ENCODE assay signal across 19 cellular contexts in genomic region chr18:40855661-40856060, GRCh38.
DNase-seq lines count a peak whose midpoint lies in the region; ATAC-seq and TF ChIP-seq lines count a peak whose summit lies in the region.
"Had no signal": no experiment of that assay in that cellular context is flagged by ENCODE, and none has a peak within 500 bp of the region (broad histone marks: within the 10 kb centered on the region; RNA-seq: fewer than 3 reads in every experiment).

No MANE protein-coding gene starts in this region.

- H3F3A ChIP-seq in GM23338 (replicated peaks; ENCODE audit: low read depth) (no peaks in the 10 kb centered on the region), neural cell (ENCODE audit: insufficient read depth, low read length, poor library complexity, severe bottlenecking) (no peaks in the 10 kb centered on the region)

- ATAC-seq in GM23338 = no peak
- ATAC-seq: K562 had no signal

- H3K27ac ChIP-seq in GM23338 (ENCODE audit: low read depth) (no peak overlapping the region), WERI-Rb-1 (no peak overlapping the region; the same call in 1 of the 2 replicates), neural cell (ENCODE audit: low read length) (peak overlapping the region; percentile 19)

- H4K20me1 ChIP-seq in GM23338 (replicated peaks; ENCODE audit: insufficient read depth) (no peaks in the 10 kb centered on the region), neural cell (ENCODE audit: insufficient read depth) (no peaks in the 10 kb centered on the region)

- TF ChIP-seq CTCF in GM23338 (conservative IDR thresholded peaks at IDR 0.05; ENCODE audit: low read depth in 2 of 2) (no peak), WERI-Rb-1 (IDR thresholded peaks at IDR 0.05; ENCODE audit: low read depth, low read length) (no peak), neural cell (IDR thresholded peaks at IDR 0.05; ENCODE audit: poor library complexity, severe bottlenecking) (no peak), GM13977 (IDR thresholded peaks at IDR 0.05; ENCODE audit: extremely low read depth, insufficient read depth, missing control alignments) (no peak)

- H3K79me2 ChIP-seq in GM23338 (replicated peaks; ENCODE audit: insufficient read depth) (no peaks in the 10 kb centered on the region), neural cell (replicated peaks; ENCODE audit: insufficient read depth, low read length) (no peaks in the 10 kb centered on the region)

- H3K4me3 Mint-ChIP-seq in GM23338 = no peak overlapping the region
- H3K4me3 Mint-ChIP-seq: CD4-positive, CD25-positive, alpha-beta regulatory T cell; CD8-positive, alpha-beta memory T cell had no signal

- H3K4me2 ChIP-seq in GM23338 (no peak overlapping the region), neural cell (ENCODE audit: low read length) (no peak overlapping the region)

- no peaks in the 10 kb centered on the region for H3K9me3 ChIP-seq in WERI-Rb-1 (ENCODE audit: severe bottlenecking)
- H3K9me3 ChIP-seq in neural cell (ENCODE audit: low read length) = no peaks in the 10 kb centered on the region
- H3K9me3 ChIP-seq: BE2C, HAP-1 had no signal

- in situ Hi-C loops in GM13977 (cut with MboI; ENCODE audit: low pct_unique_long_range_greater_than_20kb, low sequenced_read_pairs, unreplicated experiment) = no loop called here
- in situ Hi-C loops in G401 (cut with HindIII; ENCODE audit: low sequenced_read_pairs) = no loop called here

- peaks cover 32% of the 10 kb centered on the region for H3K4me1 Mint-ChIP-seq in GM23338
- H3K4me1 Mint-ChIP-seq: CD4-positive, CD25-positive, alpha-beta regulatory T cell; CD8-positive, alpha-beta memory T cell had no signal

- H3K9me3 Mint-ChIP-seq in GM23338 = no peaks in the 10 kb centered on the region; the same call in 2 of the 3 replicates

- no peaks in the 10 kb centered on the region for H3K27me3 ChIP-seq in GM23338 (ENCODE audit: insufficient read depth)
- H3K27me3 ChIP-seq in WERI-Rb-1 (ENCODE audit: insufficient read depth, low read depth, severe bottlenecking) = no peaks in the 10 kb centered on the region
- H3K27me3 ChIP-seq in neural cell (ENCODE audit: insufficient read depth, low read depth, low read length) = no peaks in the 10 kb centered on the region
- H3K27me3 ChIP-seq: BE2C had no signal

- no peak overlapping the region; the same call in 1 of the 2 replicates for H3K27ac Mint-ChIP-seq in GM23338
- H3K27ac Mint-ChIP-seq: CD4-positive, CD25-positive, alpha-beta regulatory T cell had no signal

- peak overlapping the region; percentile 72; the same call in 1 of the 2 replicates for H2AFZ ChIP-seq in GM23338
- no peak overlapping the region for H2AFZ ChIP-seq in neural cell (ENCODE audit: low read depth, low read length)

- H3K4me3 ChIP-seq in GM23338 = no peak overlapping the region
- no peak overlapping the region for H3K4me3 ChIP-seq in WERI-Rb-1 (ENCODE audit: low read depth, low read length)
- no peak overlapping the region for H3K4me3 ChIP-seq in neural cell (ENCODE audit: low read length)
- H3K4me3 ChIP-seq: HAP-1, K562 had no signal

- H3K4me1 ChIP-seq in GM23338 (ENCODE audit: insufficient read depth) = peaks cover 20% of the 10 kb centered on the region; the same call in 1 of the 2 replicates
- H3K4me1 ChIP-seq: BE2C had no signal

- H3K36me3 Mint-ChIP-seq in GM23338 (ENCODE audit: low read depth) = no peaks in the 10 kb centered on the region
- H3K36me3 Mint-ChIP-seq: CD4-positive, CD25-positive, alpha-beta regulatory T cell; CD8-positive, alpha-beta memory T cell had no signal

- no peak for TF ChIP-seq RAD21 in neural cell (conservative IDR thresholded peaks at IDR 0.05)

- H3K36me3 ChIP-seq in GM23338 (ENCODE audit: insufficient read depth) = no peaks in the 10 kb centered on the region
- H3K36me3 ChIP-seq in WERI-Rb-1 = no peaks in the 10 kb centered on the region
- H3K36me3 ChIP-seq in neural cell (ENCODE audit: insufficient read depth, low read length) = no peaks in the 10 kb centered on the region
- H3K36me3 ChIP-seq: BE2C, HAP-1 had no signal

- DNase-seq in D341Med (ENCODE audit: low spot score) (peak; percentile 44), GM23338 (ENCODE audit: low spot score) (no peak), WERI-Rb-1 (peak; percentile 30), GM13977 (ENCODE audit: low spot score) (no peak), islet precursor cell (no peak), G401 (ENCODE audit: low spot score) (no peak), mesenteric fat pad (ENCODE audit: low spot score) (no peak)
- DNase-seq: BE2C; C1 segment of cervical spinal cord; CD4-positive, CD25-positive, alpha-beta regulatory T cell; CD8-positive, alpha-beta memory T cell; COR-L47; DMS153; DMS79; GF-D8; IMR-90 had no signal

- H3K27me3 Mint-ChIP-seq in GM23338 (ENCODE audit: insufficient read depth, low read depth, poor library complexity) = peaks cover 5% of the 10 kb centered on the region
- H3K27me3 Mint-ChIP-seq: CD4-positive, CD25-positive, alpha-beta regulatory T cell; CD8-positive, alpha-beta memory T cell had no signal

- TF ChIP-seq EP300 in neural cell (conservative IDR thresholded peaks at IDR 0.05; ENCODE audit: poor library complexity, severe bottlenecking) = peak; percentile 38

- H3K9ac ChIP-seq in neural cell (ENCODE audit: low read length) = no peak overlapping the region

- peaks cover 5% of the 10 kb centered on the region; the same call in 1 of the 2 replicates for H3K9me2 ChIP-seq in GM23338 (ENCODE audit: insufficient read depth)
- H3K9me2 ChIP-seq in neural cell (ENCODE audit: insufficient read depth, low read length) = no peaks in the 10 kb centered on the region

TF ChIP-seq in GM23338, 12 proteins besides CTCF, POLR2A, EP300 and RAD21 (continues in another document):
- TF ChIP-seq JUNB (IDR thresholded peaks at IDR 0.05; ENCODE audit: unreplicated experiment) = no peak
- no peak for TF ChIP-seq STAT1 (IDR thresholded peaks at IDR 0.05; ENCODE audit: unreplicated experiment)
- TF ChIP-seq ZNF331 (CRISPR knock-in tag; IDR thresholded peaks at IDR 0.05; ENCODE audit: low read depth) = no peak
- no peak for TF ChIP-seq POLR2AphosphoS5 (IDR thresholded peaks at IDR 0.05; ENCODE audit: low read depth)
- no peak for TF ChIP-seq ETS1 (IDR thresholded peaks at IDR 0.05)

TF ChIP-seq in neural cell, 6 proteins besides CTCF, POLR2A, EP300 and RAD21:
- TF ChIP-seq POLR2AphosphoS5 (IDR thresholded peaks at IDR 0.05) (peak; percentile 20), REST (IDR thresholded peaks at IDR 0.05; ENCODE audit: borderline replicate concordance) (no peak), TAF1 (IDR thresholded peaks at IDR 0.05; ENCODE audit: low read depth) (no peak), EZH2 (IDR thresholded peaks at IDR 0.05; ENCODE audit: borderline replicate concordance, insufficient read depth, low read length, poor library complexity, severe bottlenecking) (no peak)

Comparison
In these comparisons a context has a peak if more than half of its experiments do, and no peak if none do; other contexts are left out.
1. DNase-seq: peak in D341Med (single experiment) and WERI-Rb-1 (single experiment); none in GM23338 (single experiment), GM13977 (single experiment), islet precursor cell (single experiment), G401 (single experiment) and mesenteric fat pad (single experiment).